8 cellular contexts compared by ENCODE assay signal in the genomic region with DNA sequence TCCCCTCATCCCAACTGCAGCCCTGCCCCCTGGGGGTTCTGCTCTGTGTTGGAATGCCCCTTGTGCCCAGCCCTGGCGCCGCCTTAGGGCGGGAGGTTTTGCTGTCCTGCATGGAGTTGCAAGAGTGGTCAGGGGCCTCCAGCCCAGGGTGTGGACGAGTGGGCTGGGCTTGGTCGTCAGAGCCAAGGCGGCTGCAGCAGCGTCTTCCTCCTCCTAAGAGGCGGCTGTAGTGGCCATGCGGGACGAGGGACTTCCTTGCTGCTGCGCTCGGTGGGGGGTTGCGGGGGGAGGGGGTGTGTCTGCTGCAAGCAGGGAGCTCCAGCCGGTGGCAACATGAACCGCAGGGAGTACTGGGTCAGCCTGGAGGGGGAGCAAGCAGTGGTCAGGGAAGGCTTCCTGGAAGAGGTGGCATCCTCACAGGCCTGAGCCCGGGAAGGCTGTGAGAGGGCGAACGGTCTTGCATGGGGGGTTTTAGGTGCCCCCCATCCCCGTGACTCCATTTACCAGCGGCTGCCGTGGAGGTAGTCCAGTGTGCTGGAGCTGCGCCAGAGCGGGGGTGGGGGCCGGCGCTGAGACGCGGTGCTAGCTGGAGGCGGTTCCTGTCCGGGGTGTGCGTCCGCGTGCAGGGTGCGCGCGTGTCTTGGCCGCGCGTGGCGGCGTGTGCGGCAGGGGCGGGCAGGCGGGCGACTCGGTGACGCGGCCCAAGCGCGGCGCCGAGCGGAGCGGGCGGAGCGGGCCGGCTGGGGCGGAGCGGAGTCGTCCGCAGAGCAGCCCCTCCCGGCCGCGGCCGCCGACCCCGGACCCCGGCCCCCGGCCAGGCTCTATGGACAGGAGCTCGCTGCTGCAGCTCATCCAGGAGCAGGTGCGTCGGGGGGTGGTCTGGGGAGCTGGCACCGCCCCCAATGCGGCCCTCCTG. TPM values are rescaled to one million over a fixed set of nuclear protein-coding genes. Genes with fewer than 3 reads are reported as not detected.
DNase-seq lines count a peak whose midpoint lies in the region; ATAC-seq and TF ChIP-seq lines count a peak whose summit lies in the region.

A gene (plus strand): TSS at position 704 of the 916 bp plus-strand sequence. CDS start 120 bp downstream, at position 824.

- peaks cover 5% of the 10 kb centered on the region for H3K4me1 Mint-ChIP-seq in mesothelial cell of epicardium
- peaks cover 13% of the 10 kb centered on the region for H3K4me1 Mint-ChIP-seq in activated naive CD4-positive, alpha-beta T cell treated with anti-CD3 and anti-CD28 coated beads, Interleukin-2, amount 10 ng/mL, durations not matched to agents 7 days and 5 days

- H3K4me3 ChIP-seq in choroid plexus epithelial cell (ENCODE audit: low read depth, low read length) (peak within 1 kb of the TSS; percentile 51), lower leg skin (ENCODE audit: low read depth, poor library complexity, severe bottlenecking) (no peak within 1 kb of the TSS)

- H3K27ac Mint-ChIP-seq in mesothelial cell of epicardium = no peak within 1 kb of the TSS
- H3K27ac Mint-ChIP-seq in activated naive CD4-positive, alpha-beta T cell treated with anti-CD3 and anti-CD28 coated beads, Interleukin-2, amount 10 ng/mL, durations not matched to agents 7 days and 5 days = no peak within 1 kb of the TSS

- peaks cover 10% of the 10 kb centered on the region for H3K27me3 Mint-ChIP-seq in mesothelial cell of epicardium (ENCODE audit: low read depth)
- peaks cover 33% of the 10 kb centered on the region for H3K27me3 Mint-ChIP-seq in activated naive CD4-positive, alpha-beta T cell treated with anti-CD3 and anti-CD28 coated beads, Interleukin-2, amount 10 ng/mL, durations not matched to agents 7 days and 5 days

- intact Hi-C loops in lower leg skin (cut with DNase I; ENCODE audit: low total_unique reads) = no loop called here

- DNase-seq in AG20443 (ENCODE audit: low spot score) = peak; percentile 60
- peak; percentile 42 for DNase-seq in HT-29 (ENCODE audit: low spot score)
- DNase-seq in choroid plexus epithelial cell (ENCODE audit: low read depth) = peak; percentile 64
- no peak for DNase-seq in mesothelial cell of epicardium (ENCODE audit: low spot score in 2 of 2, unreplicated experiment in 2 of 2)
- DNase-seq in activated gamma-delta T cell treated with Interleukin-2 at 50 U/mL for 16 hours = no peak
- DNase-seq in lower leg skin (ENCODE audit: low spot score in 2 of 2) = no peak
- DNase-seq in activated naive CD4-positive, alpha-beta T cell treated with anti-CD3 and anti-CD28 coated beads, Interleukin-2, amount 10 ng/mL, durations not matched to agents 7 days and 5 days = no peak

- TF ChIP-seq CTCF in choroid plexus epithelial cell (conservative IDR thresholded peaks at IDR 0.05; ENCODE audit: low read depth, low read length) (no peak), mesothelial cell of epicardium (IDR thresholded peaks at IDR 0.05; ENCODE audit: unreplicated experiment) (no peak), lower leg skin (IDR thresholded peaks at IDR 0.05) (no peak)

- H3K4me3 Mint-ChIP-seq in mesothelial cell of epicardium = peak within 1 kb of the TSS; percentile 56
- H3K4me3 Mint-ChIP-seq in activated naive CD4-positive, alpha-beta T cell treated with anti-CD3 and anti-CD28 coated beads, Interleukin-2, amount 10 ng/mL, durations not matched to agents 7 days and 5 days = no peak within 1 kb of the TSS

- H3K9me3 Mint-ChIP-seq in mesothelial cell of epicardium = no peaks in the 10 kb centered on the region
- H3K9me3 Mint-ChIP-seq in activated naive CD4-positive, alpha-beta T cell treated with anti-CD3 and anti-CD28 coated beads, Interleukin-2, amount 10 ng/mL, durations not matched to agents 7 days and 5 days = no peaks in the 10 kb centered on the region

- TF ChIP-seq POLR2A in lower leg skin (IDR thresholded peaks at IDR 0.05) = no peak

- no peak for ATAC-seq in HG02885 (IDR thresholded peaks at IDR 0.05; ENCODE audit: poor library complexity, unreplicated experiment)

- H3K36me3 Mint-ChIP-seq in mesothelial cell of epicardium = no peaks in the 10 kb centered on the region
- peaks cover 7% of the 10 kb centered on the region for H3K36me3 Mint-ChIP-seq in activated naive CD4-positive, alpha-beta T cell treated with anti-CD3 and anti-CD28 coated beads, Interleukin-2, amount 10 ng/mL, durations not matched to agents 7 days and 5 days

- WGBS in lower leg skin, 2 donors = 10 to 11% methylated on average over 33 to 37 of the region's 73 CpGs

- CTCF ChIA-PET in activated naive CD4-positive, alpha-beta T cell treated with anti-CD3 and anti-CD28 coated beads, Interleukin-2, amount 10 ng/mL, durations not matched to agents 7 days and 5 days (lab: Charles Lee) = no interaction called here

RNA-seq across cellular contexts. Expression of the gene that starts here (rescaled TPM):
- total RNA-seq in HT-29 (2014; rRNA removed; shearing (Covaris generic)) = 7.8 and 8.2 TPM in 2 replicates
- total RNA-seq in mesothelial cell of epicardium = 5.9 to 6.1 TPM (median 6.0 TPM) in 3 replicates
- total RNA-seq in lower leg skin = 1 to 10 TPM; 1.4 to 5.3 (median 2.6) TPM

Comparison
In these comparisons a context has a peak if more than half of its experiments do, and no peak if none do; other contexts are left out.
1. DNase-seq: peak in AG20443 (single experiment), HT-29 (single experiment) and choroid plexus epithelial cell (single experiment); none in mesothelial cell of epicardium (0 of 2), activated gamma-delta T cell treated with Interleukin-2 at 50 U/mL for 16 hours (single experiment), lower leg skin (0 of 2) and activated naive CD4-positive, alpha-beta T cell treated with anti-CD3 and anti-CD28 coated beads, Interleukin-2, amount 10 ng/mL, durations not matched to agents 7 days and 5 days (single experiment).